Comparison of ENCODE assay signal across 31 cellular contexts in genomic region chr7:4056552-4057288, GRCh38.
"Had no signal": no experiment of that assay in that cellular context is flagged by ENCODE, and none has a peak within 500 bp of the region (broad histone marks: within the 10 kb centered on the region; RNA-seq: fewer than 3 reads in every experiment).

No MANE protein-coding gene starts in this region.

- ATAC-seq: activated CD8-positive, alpha-beta T cell treated with anti-CD3 and anti-CD28 coated beads, Interleukin-2, amount 10 ng/mL, durations not matched to agents 7 days and 5 days; activated naive CD8-positive, alpha-beta T cell treated with anti-CD3 and anti-CD28 coated beads, Interleukin-2, amount 50 U/mL, for 24 hours; activated T-cell treated with anti-CD3 and anti-CD28 coated beads, Interleukin-2, amount 50 U/mL, for 4 hours had no signal

- H3K4me3 ChIP-seq: cardiac muscle cell, MG63, SJCRH30, SK-N-MC had no signal

- H3K9me3 ChIP-seq: MG63, SJCRH30 had no signal

- H3K27me3 ChIP-seq: cardiac muscle cell, MG63, SJCRH30 had no signal

- H3K27ac ChIP-seq: cardiac muscle cell, SJCRH30, SK-N-MC, WERI-Rb-1 had no signal

- H3K4me1 ChIP-seq: SJCRH30 had no signal

- H3K36me3 ChIP-seq: cardiac muscle cell, MG63, SJCRH30, WERI-Rb-1 had no signal

- DNase-seq: activated CD4-positive, alpha-beta T cell treated with anti-CD3 and anti-CD28 coated beads for 1 hour; activated CD4-positive, alpha-beta T cell treated with anti-CD3 and anti-CD28 coated beads, Interleukin-2, amount 10 ng/mL, durations not matched to agents 24 days and 14 days; activated CD4-positive, alpha-beta T cell treated with anti-CD3 and anti-CD28 coated beads, Interleukin-2, amount 50 U/mL, for 48 hours; activated CD4-positive, CD25-positive, alpha-beta regulatory T cell; activated CD8-positive, alpha-beta memory T cell treated with anti-CD3 and anti-CD28 coated beads, Interleukin-2, amount 50 U/mL, for 4 hours; activated CD8-positive, alpha-beta T cell treated with anti-CD3 and anti-CD28 coated beads, Interleukin-2, amount 10 ng/mL, durations not matched to agents 7 days and 5 days; activated naive CD4-positive, alpha-beta T cell treated with anti-CD3 and anti-CD28 coated beads, Interleukin-2, amount 10 ng/mL, durations not matched to agents 7 days and 5 days; activated naive CD8-positive, alpha-beta T cell treated with anti-CD3 and anti-CD28 coated beads, Interleukin-2, amount 50 U/mL, for 24 hours; activated T-cell treated with anti-CD3 and anti-CD28 coated beads for 4 hours; activated T-cell treated with anti-CD3 and anti-CD28 coated beads, Interleukin-2, amount 50 U/mL, for 4 hours; anterior cingulate cortex; Kasumi-1; KG1; MG63; NCI-H1048; NCI-H1417; NCI-H146; NCI-H187; NCI-H2029 treated with DMSO at 0.1 percent for 48 hours; NCI-H2107; NCI-H2171; NCI-H510A; NCI-H526; NCI-H748 treated with DMSO at 0.1 percent for 48 hours; NK-92 treated with Interleukin-12 subunit alpha and Interleukin-12 subunit beta, amount 100 ng/mL, for 24 hours; SHP77; SJCRH30; T1000; WERI-Rb-1 had no signal
